1 cellular context compared by ENCODE assay signal in genomic region chr10:69392481-69393000, GRCh38.
A peak's percentile ranks its signal among the peaks of the same experiment; 100 is the strongest.
TF ChIP-seq lines count a peak whose summit lies in the region.

No MANE protein-coding gene starts in this region.

TF ChIP-seq in K562, 482 proteins besides CTCF, POLR2A, EP300 and RAD21 (continued from another document and continues in another):
- TF ChIP-seq, protein P1, sequence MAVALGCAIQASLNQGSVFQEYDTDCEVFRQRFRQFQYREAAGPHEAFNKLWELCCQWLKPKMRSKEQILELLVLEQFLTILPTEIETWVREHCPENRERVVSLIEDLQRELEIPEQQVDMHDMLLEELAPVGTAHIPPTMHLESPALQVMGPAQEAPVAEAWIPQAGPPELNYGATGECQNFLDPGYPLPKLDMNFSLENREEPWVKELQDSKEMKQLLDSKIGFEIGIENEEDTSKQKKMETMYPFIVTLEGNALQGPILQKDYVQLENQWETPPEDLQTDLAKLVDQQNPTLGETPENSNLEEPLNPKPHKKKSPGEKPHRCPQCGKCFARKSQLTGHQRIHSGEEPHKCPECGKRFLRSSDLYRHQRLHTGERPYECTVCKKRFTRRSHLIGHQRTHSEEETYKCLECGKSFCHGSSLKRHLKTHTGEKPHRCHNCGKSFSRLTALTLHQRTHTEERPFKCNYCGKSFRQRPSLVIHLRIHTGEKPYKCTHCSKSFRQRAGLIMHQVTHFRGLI (CRISPR knock-in tag; IDR thresholded peaks at IDR 0.05) = no peak
- TF ChIP-seq CTCFL (IDR thresholded peaks at IDR 0.05; ENCODE audit: borderline replicate concordance, insufficient read depth, low read depth, low read length, poor library complexity, severe bottlenecking) = peak; percentile 81
- TF ChIP-seq WHSC1 (IDR thresholded peaks at IDR 0.05; ENCODE audit: low read length) = no peak
- TF ChIP-seq RHOXF2B (CRISPR knock-in tag; conservative IDR thresholded peaks at IDR 0.05) = no peak
- TF ChIP-seq, protein P2, sequence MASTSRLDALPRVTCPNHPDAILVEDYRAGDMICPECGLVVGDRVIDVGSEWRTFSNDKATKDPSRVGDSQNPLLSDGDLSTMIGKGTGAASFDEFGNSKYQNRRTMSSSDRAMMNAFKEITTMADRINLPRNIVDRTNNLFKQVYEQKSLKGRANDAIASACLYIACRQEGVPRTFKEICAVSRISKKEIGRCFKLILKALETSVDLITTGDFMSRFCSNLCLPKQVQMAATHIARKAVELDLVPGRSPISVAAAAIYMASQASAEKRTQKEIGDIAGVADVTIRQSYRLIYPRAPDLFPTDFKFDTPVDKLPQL (IDR thresholded peaks at IDR 0.05; ENCODE audit: extremely low read depth, insufficient read length) = no peak
- TF ChIP-seq THRB (CRISPR knock-in tag; conservative IDR thresholded peaks at IDR 0.05) = 0 out of 2 replicates have a peak, but pooled peaks have one; percentile 11
- TF ChIP-seq ZNF354B (CRISPR knock-in tag; IDR thresholded peaks at IDR 0.05) = no peak
- TF ChIP-seq, protein P3, sequence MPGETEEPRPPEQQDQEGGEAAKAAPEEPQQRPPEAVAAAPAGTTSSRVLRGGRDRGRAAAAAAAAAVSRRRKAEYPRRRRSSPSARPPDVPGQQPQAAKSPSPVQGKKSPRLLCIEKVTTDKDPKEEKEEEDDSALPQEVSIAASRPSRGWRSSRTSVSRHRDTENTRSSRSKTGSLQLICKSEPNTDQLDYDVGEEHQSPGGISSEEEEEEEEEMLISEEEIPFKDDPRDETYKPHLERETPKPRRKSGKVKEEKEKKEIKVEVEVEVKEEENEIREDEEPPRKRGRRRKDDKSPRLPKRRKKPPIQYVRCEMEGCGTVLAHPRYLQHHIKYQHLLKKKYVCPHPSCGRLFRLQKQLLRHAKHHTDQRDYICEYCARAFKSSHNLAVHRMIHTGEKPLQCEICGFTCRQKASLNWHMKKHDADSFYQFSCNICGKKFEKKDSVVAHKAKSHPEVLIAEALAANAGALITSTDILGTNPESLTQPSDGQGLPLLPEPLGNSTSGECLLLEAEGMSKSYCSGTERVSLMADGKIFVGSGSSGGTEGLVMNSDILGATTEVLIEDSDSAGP (CRISPR knock-in tag; IDR thresholded peaks at IDR 0.05) = 0 out of 2 replicates have a peak, but pooled peaks have one; percentile 30
- TF ChIP-seq ATF7 (IDR thresholded peaks at IDR 0.05) = peak; percentile 52; the same call in 1 of the 2 replicates
- TF ChIP-seq, protein P4, sequence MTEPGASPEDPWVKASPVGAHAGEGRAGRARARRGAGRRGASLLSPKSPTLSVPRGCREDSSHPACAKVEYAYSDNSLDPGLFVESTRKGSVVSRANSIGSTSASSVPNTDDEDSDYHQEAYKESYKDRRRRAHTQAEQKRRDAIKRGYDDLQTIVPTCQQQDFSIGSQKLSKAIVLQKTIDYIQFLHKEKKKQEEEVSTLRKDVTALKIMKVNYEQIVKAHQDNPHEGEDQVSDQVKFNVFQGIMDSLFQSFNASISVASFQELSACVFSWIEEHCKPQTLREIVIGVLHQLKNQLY (CRISPR knock-in tag; conservative IDR thresholded peaks at IDR 0.05) = 0 out of 4 replicates have a peak, but pooled peaks of 1 of the 2 experiments have one; percentile 47
- TF ChIP-seq GATA2 (CRISPR knock-in tag; IDR thresholded peaks at IDR 0.05) = no peak
- peak; percentile 99 for TF ChIP-seq CEBPB (tag; IDR thresholded peaks at IDR 0.05)
- TF ChIP-seq, protein P5, sequence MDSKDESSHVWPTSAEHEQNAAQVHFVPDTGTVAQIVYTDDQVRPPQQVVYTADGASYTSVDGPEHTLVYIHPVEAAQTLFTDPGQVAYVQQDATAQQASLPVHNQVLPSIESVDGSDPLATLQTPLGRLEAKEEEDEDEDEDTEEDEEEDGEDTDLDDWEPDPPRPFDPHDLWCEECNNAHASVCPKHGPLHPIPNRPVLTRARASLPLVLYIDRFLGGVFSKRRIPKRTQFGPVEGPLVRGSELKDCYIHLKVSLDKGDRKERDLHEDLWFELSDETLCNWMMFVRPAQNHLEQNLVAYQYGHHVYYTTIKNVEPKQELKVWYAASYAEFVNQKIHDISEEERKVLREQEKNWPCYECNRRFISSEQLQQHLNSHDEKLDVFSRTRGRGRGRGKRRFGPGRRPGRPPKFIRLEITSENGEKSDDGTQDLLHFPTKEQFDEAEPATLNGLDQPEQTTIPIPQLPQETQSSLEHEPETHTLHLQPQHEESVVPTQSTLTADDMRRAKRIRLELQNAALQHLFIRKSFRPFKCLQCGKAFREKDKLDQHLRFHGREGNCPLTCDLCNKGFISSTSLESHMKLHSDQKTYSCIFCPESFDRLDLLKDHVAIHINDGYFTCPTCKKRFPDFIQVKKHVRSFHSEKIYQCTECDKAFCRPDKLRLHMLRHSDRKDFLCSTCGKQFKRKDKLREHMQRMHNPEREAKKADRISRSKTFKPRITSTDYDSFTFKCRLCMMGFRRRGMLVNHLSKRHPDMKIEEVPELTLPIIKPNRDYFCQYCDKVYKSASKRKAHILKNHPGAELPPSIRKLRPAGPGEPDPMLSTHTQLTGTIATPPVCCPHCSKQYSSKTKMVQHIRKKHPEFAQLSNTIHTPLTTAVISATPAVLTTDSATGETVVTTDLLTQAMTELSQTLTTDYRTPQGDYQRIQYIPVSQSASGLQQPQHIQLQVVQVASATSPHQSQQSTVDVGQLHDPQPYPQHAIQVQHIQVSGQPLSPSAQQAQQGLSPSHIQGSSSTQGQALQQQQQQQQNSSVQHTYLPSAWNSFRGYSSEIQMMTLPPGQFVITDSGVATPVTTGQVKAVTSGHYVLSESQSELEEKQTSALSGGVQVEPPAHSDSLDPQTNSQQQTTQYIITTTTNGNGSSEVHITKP (IDR thresholded peaks at IDR 0.05; ENCODE audit: partially characterized antibody) = no peak
- TF ChIP-seq KAT7 (CRISPR knock-in tag; IDR thresholded peaks at IDR 0.05; ENCODE audit: borderline replicate concordance) = no peak
- peak; percentile 49; the same call in 1 of the 2 replicates for TF ChIP-seq MYC (IDR thresholded peaks at IDR 0.05; ENCODE audit: low read depth, low read length)
- TF ChIP-seq MYC (CRISPR knock-in tag; IDR thresholded peaks at IDR 0.05; ENCODE audit: borderline replicate concordance, low read depth) = no peak
- no peak for TF ChIP-seq NCOA6 (IDR thresholded peaks at IDR 0.05)
- TF ChIP-seq ZNF766 (CRISPR knock-in tag; conservative IDR thresholded peaks at IDR 0.05) = no peak
- TF ChIP-seq, protein P6, sequence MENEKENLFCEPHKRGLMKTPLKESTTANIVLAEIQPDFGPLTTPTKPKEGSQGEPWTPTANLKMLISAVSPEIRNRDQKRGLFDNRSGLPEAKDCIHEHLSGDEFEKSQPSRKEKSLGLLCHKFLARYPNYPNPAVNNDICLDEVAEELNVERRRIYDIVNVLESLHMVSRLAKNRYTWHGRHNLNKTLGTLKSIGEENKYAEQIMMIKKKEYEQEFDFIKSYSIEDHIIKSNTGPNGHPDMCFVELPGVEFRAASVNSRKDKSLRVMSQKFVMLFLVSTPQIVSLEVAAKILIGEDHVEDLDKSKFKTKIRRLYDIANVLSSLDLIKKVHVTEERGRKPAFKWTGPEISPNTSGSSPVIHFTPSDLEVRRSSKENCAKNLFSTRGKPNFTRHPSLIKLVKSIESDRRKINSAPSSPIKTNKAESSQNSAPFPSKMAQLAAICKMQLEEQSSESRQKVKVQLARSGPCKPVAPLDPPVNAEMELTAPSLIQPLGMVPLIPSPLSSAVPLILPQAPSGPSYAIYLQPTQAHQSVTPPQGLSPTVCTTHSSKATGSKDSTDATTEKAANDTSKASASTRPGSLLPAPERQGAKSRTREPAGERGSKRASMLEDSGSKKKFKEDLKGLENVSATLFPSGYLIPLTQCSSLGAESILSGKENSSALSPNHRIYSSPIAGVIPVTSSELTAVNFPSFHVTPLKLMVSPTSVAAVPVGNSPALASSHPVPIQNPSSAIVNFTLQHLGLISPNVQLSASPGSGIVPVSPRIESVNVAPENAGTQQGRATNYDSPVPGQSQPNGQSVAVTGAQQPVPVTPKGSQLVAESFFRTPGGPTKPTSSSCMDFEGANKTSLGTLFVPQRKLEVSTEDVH (IDR thresholded peaks at IDR 0.05; ENCODE audit: low read depth, partially characterized antibody) = no peak
- TF ChIP-seq SP2 (IDR thresholded peaks at IDR 0.05; ENCODE audit: extremely low read depth, low read depth, low read length, poor library complexity, severe bottlenecking) = no peak
- no peak for TF ChIP-seq NFE2L1 (tag; IDR thresholded peaks at IDR 0.05; ENCODE audit: borderline replicate concordance, low read depth)
- TF ChIP-seq DACH1 (IDR thresholded peaks at IDR 0.05; ENCODE audit: partially characterized antibody) = peak; percentile 21
- TF ChIP-seq CHD4 (IDR thresholded peaks at IDR 0.05; ENCODE audit: insufficient read depth, insufficient replicate concordance, low read depth, low read length, poor library complexity, severe bottlenecking) = no peak
- TF ChIP-seq YBX1 (IDR thresholded peaks at IDR 0.05) = no peak
- no peak for TF ChIP-seq SETDB1 (IDR thresholded peaks at IDR 0.05; ENCODE audit: low read length)
- no peak for TF ChIP-seq CBX5 (IDR thresholded peaks at IDR 0.05; ENCODE audit: borderline replicate concordance, low read depth)
- TF ChIP-seq NR2C1 (IDR thresholded peaks at IDR 0.05) = no peak
- no peak for TF ChIP-seq NR2C1 (tag; IDR thresholded peaks at IDR 0.05)
- no peak for TF ChIP-seq SREBF1 (IDR thresholded peaks at IDR 0.05; ENCODE audit: borderline replicate concordance, low read depth, low read length)
- TF ChIP-seq, protein P7, sequence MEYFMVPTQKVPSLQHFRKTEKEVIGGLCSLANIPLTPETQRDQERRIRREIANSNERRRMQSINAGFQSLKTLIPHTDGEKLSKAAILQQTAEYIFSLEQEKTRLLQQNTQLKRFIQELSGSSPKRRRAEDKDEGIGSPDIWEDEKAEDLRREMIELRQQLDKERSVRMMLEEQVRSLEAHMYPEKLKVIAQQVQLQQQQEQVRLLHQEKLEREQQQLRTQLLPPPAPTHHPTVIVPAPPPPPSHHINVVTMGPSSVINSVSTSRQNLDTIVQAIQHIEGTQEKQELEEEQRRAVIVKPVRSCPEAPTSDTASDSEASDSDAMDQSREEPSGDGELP (CRISPR knock-in tag; IDR thresholded peaks at IDR 0.05; ENCODE audit: borderline replicate concordance) = peak; percentile 36; the same call in 1 of the 2 replicates
- TF ChIP-seq BDP1 (IDR thresholded peaks at IDR 0.05; ENCODE audit: insufficient read depth, insufficient read length) = no peak
- TF ChIP-seq FOXA3 (CRISPR knock-in tag; conservative IDR thresholded peaks at IDR 0.05 in 1 of 2, IDR thresholded peaks at IDR 0.05 in 1 of 2) = peak; percentile 7 to 83; a peak in 1 of 4 replicates
- TF ChIP-seq GATAD2A (IDR thresholded peaks at IDR 0.05) = no peak
- no peak for TF ChIP-seq SMARCA5 (IDR thresholded peaks at IDR 0.05)
- TF ChIP-seq MCM7 (IDR thresholded peaks at IDR 0.05) = no peak
- no peak for TF ChIP-seq TFAM (CRISPR knock-in tag; conservative IDR thresholded peaks at IDR 0.05)
- no peak for TF ChIP-seq ZNF174 (CRISPR knock-in tag; IDR thresholded peaks at IDR 0.05)
- TF ChIP-seq ZEB2 (IDR thresholded peaks at IDR 0.05) = no peak
- no peak for TF ChIP-seq ZNF586 (CRISPR knock-in tag; conservative IDR thresholded peaks at IDR 0.05)
- TF ChIP-seq KLF1 (tag; IDR thresholded peaks at IDR 0.05) = no peak
- peak; percentile 34; the same call in 1 of the 2 replicates for TF ChIP-seq L3MBTL2 (IDR thresholded peaks at IDR 0.05)
- TF ChIP-seq, protein P8, sequence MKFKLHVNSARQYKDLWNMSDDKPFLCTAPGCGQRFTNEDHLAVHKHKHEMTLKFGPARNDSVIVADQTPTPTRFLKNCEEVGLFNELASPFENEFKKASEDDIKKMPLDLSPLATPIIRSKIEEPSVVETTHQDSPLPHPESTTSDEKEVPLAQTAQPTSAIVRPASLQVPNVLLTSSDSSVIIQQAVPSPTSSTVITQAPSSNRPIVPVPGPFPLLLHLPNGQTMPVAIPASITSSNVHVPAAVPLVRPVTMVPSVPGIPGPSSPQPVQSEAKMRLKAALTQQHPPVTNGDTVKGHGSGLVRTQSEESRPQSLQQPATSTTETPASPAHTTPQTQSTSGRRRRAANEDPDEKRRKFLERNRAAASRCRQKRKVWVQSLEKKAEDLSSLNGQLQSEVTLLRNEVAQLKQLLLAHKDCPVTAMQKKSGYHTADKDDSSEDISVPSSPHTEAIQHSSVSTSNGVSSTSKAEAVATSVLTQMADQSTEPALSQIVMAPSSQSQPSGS (CRISPR knock-in tag; IDR thresholded peaks at IDR 0.05) = no peak
- TF ChIP-seq, protein P9, sequence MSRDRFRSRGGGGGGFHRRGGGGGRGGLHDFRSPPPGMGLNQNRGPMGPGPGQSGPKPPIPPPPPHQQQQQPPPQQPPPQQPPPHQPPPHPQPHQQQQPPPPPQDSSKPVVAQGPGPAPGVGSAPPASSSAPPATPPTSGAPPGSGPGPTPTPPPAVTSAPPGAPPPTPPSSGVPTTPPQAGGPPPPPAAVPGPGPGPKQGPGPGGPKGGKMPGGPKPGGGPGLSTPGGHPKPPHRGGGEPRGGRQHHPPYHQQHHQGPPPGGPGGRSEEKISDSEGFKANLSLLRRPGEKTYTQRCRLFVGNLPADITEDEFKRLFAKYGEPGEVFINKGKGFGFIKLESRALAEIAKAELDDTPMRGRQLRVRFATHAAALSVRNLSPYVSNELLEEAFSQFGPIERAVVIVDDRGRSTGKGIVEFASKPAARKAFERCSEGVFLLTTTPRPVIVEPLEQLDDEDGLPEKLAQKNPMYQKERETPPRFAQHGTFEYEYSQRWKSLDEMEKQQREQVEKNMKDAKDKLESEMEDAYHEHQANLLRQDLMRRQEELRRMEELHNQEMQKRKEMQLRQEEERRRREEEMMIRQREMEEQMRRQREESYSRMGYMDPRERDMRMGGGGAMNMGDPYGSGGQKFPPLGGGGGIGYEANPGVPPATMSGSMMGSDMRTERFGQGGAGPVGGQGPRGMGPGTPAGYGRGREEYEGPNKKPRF (IDR thresholded peaks at IDR 0.05; ENCODE audit: low read depth, low read length) = no peak
- no peak for TF ChIP-seq ZC3H11A (IDR thresholded peaks at IDR 0.05; ENCODE audit: low read depth, low read length)
- TF ChIP-seq ZNF212 (CRISPR knock-in tag; IDR thresholded peaks at IDR 0.05) = no peak
- peak; percentile 27; the same call in 1 of the 2 replicates for TF ChIP-seq ESRRA (IDR thresholded peaks at IDR 0.05; ENCODE audit: borderline replicate concordance, low read depth)
- no peak for TF ChIP-seq ZNF124 (CRISPR knock-in tag; IDR thresholded peaks at IDR 0.05)
